ENCODE assay signal across 8 cellular contexts in genomic region chr6:19812512-19813119, GRCh38. TPM values are rescaled to one million over a fixed set of nuclear protein-coding genes. Genes with fewer than 3 reads are reported as not detected.
A peak's percentile ranks its signal among the peaks of the same experiment; 100 is the strongest.
DNase-seq lines count a peak whose midpoint lies in the region; ATAC-seq, FAIRE-seq and TF ChIP-seq lines count a peak whose summit lies in the region.

No MANE protein-coding gene starts in this region.

- FAIRE-seq in islet of Langerhans (lab: Jason Lieb, UNC) (peak; percentile 94), H54 (lab: Jason Lieb, UNC) (no peak)

- H3K4me3 ChIP-seq in WI38 (ENCODE audit: low read depth, low read length) (no peak overlapping the region), MG63 (no peak overlapping the region)

- peak; percentile 45 for ATAC-seq in HG02798 (IDR thresholded peaks at IDR 0.05; ENCODE audit: poor library complexity, unreplicated experiment)

- DNase-seq in MG63 (no peak), H54 (ENCODE audit: insufficient read length, low spot score) (no peak), iPS-NIHi7 (ENCODE audit: extremely low spot score) (no peak), CD1c-positive myeloid dendritic cell (ENCODE audit: extremely low spot score) (no peak)

- no peaks in the 10 kb centered on the region for H3K27me3 ChIP-seq in MG63

- no peaks in the 10 kb centered on the region for H3K36me3 ChIP-seq in MG63

- H3K27ac ChIP-seq in C4-2B: no peak overlapping the region

- no peaks in the 10 kb centered on the region for H3K9me3 ChIP-seq in MG63

- TF ChIP-seq CTCF in C4-2B (conservative IDR thresholded peaks at IDR 0.05): peak; percentile 84
- TF ChIP-seq CTCF in WI38 (IDR thresholded peaks at IDR 0.05; ENCODE audit: low read depth, low read length): peak; percentile 52

- no peak for TF ChIP-seq POLR2A in H54 (IDR thresholded peaks at IDR 0.05; ENCODE audit: low read depth, low read length)

RNA-seq across cellular contexts. Expression of gene ID4, which starts 24.6 kb away (rescaled TPM):
- total RNA-seq in MG63 (2014; rRNA removed; shearing (Covaris generic); ENCODE audit: low replicate concordance): 2.0 and 3.1 TPM in 2 replicates
